2 cellular contexts compared by ENCODE assay signal in genomic region chr19:31294189-31294588, GRCh38.
TF ChIP-seq lines count a peak whose summit lies in the region.

No MANE protein-coding gene starts in this region.

TF ChIP-seq in H1, 55 proteins besides CTCF, POLR2A, EP300 and RAD21:
- TF ChIP-seq GTF2F1 (IDR thresholded peaks at IDR 0.05; ENCODE audit: borderline replicate concordance, low read depth, low read length) = no peak

TF ChIP-seq in HEK293T, 16 proteins besides CTCF, POLR2A, EP300 and RAD21:
- TF ChIP-seq FOXM1 (IDR thresholded peaks at IDR 0.05; ENCODE audit: borderline replicate concordance) = no peak
- no peak for TF ChIP-seq PKNOX1 (IDR thresholded peaks at IDR 0.05)
- TF ChIP-seq SP1 (IDR thresholded peaks at IDR 0.05) = no peak
- no peak for TF ChIP-seq TARDBP (IDR thresholded peaks at IDR 0.05)
